ENCODE assay signal across 8 cellular contexts in genomic region chr19:47243364-47243775, GRCh38. TPM values are rescaled to one million over a fixed set of nuclear protein-coding genes. Genes with fewer than 3 reads are reported as not detected.
DNase-seq lines count a peak whose midpoint lies in the region; FAIRE-seq and TF ChIP-seq lines count a peak whose summit lies in the region.

No MANE protein-coding gene starts in this region.

- FAIRE-seq in small intestine (lab: Jason Lieb, UNC) = no peak

- H3K4me1 Mint-ChIP-seq in T-helper 1 cell treated with Interleukin-12 subunit alpha and Interleukin-12 subunit beta and Interleukin-4 antibody, amounts not matched to agents 30 μg/mL and 1 μg/mL, for 36 hours (ENCODE audit: low read depth) = peaks cover 21% of the 10 kb centered on the region
- peaks cover 15% of the 10 kb centered on the region for H3K4me1 Mint-ChIP-seq in glutamatergic neuron (ENCODE audit: low read depth, unreplicated experiment)

- peaks cover 9% of the 10 kb centered on the region for H3K27me3 Mint-ChIP-seq in T-helper 1 cell treated with Interleukin-12 subunit alpha and Interleukin-12 subunit beta and Interleukin-4 antibody, amounts not matched to agents 30 μg/mL and 1 μg/mL, for 36 hours (ENCODE audit: low read depth)
- H3K27me3 Mint-ChIP-seq in glutamatergic neuron (ENCODE audit: unreplicated experiment) = peaks cover 19% of the 10 kb centered on the region

- intact Hi-C loops in spleen (cut with DNase I; ENCODE audit: low total_unique reads) = loop anchor here (5.0 kb wide), 1 partner anchor 36 kb away; no protein-coding TSS in a partner anchor

- TF ChIP-seq CTCF in VCaP (conservative IDR thresholded peaks at IDR 0.05) (no peak), glutamatergic neuron (IDR thresholded peaks at IDR 0.05; ENCODE audit: partially characterized antibody, unreplicated experiment) (no peak), spleen (IDR thresholded peaks at IDR 0.05 in 8 of 11, conservative IDR thresholded peaks at IDR 0.05 in 3 of 11) (no peak)

- peak overlapping the region in 4 of 8 donors; percentile 17 to 58 (median 24) for H3K4me3 ChIP-seq in spleen
- H3K4me3 ChIP-seq in small intestine (ENCODE audit: low read depth in 1 of 2, low read length in 2 of 2) = peak overlapping the region in 1 of 2 donors; percentile 8

- H3K36me3 Mint-ChIP-seq in T-helper 1 cell treated with Interleukin-12 subunit alpha and Interleukin-12 subunit beta and Interleukin-4 antibody, amounts not matched to agents 30 μg/mL and 1 μg/mL, for 36 hours (ENCODE audit: low read depth) = peaks cover 3% of the 10 kb centered on the region
- peaks cover 4% of the 10 kb centered on the region for H3K36me3 Mint-ChIP-seq in glutamatergic neuron (ENCODE audit: unreplicated experiment)

- H3K9me3 Mint-ChIP-seq in T-helper 1 cell treated with Interleukin-12 subunit alpha and Interleukin-12 subunit beta and Interleukin-4 antibody, amounts not matched to agents 30 μg/mL and 1 μg/mL, for 36 hours = no peaks in the 10 kb centered on the region
- peaks cover 20% of the 10 kb centered on the region for H3K9me3 Mint-ChIP-seq in glutamatergic neuron (ENCODE audit: unreplicated experiment)

- DNase-seq in T-helper 1 cell = no peak
- no peak for DNase-seq in glutamatergic neuron
- DNase-seq in spleen = no peak
- DNase-seq in small intestine = no peak
- no peak for DNase-seq in SKM-1 treated with dmso at 0.1 percent for 144 hours (lab: John Stamatoyannopoulos, UW; ENCODE audit: unreplicated experiment)
- DNase-seq in NCI-H128 (lab: John Stamatoyannopoulos, UW; ENCODE audit: unreplicated experiment) = no peak

- TF ChIP-seq POLR2A in spleen (IDR thresholded peaks at IDR 0.05) = no peak

- WGBS in spleen, 5 donors = 18 to 29% (median 18%) methylated on average over 6 to 9 of the region's 9 CpGs
- 14 to 45% (median 25%) methylated on average over 4 to 9 of the region's 9 CpGs for WGBS in small intestine, 3 donors

- H3K4me1 ChIP-seq in spleen = peaks cover 21 to 75% (median 61%) of the 10 kb centered on the region in 6 donors
- no peaks in the 10 kb centered on the region for H3K4me1 ChIP-seq in small intestine (ENCODE audit: control insufficient read depth in 2 of 2, insufficient read depth in 1 of 2, low read depth in 1 of 2, low read length in 1 of 2)

- H3K27ac Mint-ChIP-seq in T-helper 1 cell treated with Interleukin-12 subunit alpha and Interleukin-12 subunit beta and Interleukin-4 antibody, amounts not matched to agents 30 μg/mL and 1 μg/mL, for 36 hours = peak overlapping the region; percentile 96
- peak overlapping the region; percentile 98 for H3K27ac Mint-ChIP-seq in glutamatergic neuron (ENCODE audit: unreplicated experiment)

- H3K27ac ChIP-seq in VCaP (peak overlapping the region; percentile 55), spleen (peak overlapping the region in 6 of 8 donors; percentile 39 to 83 (median 65)), small intestine (ENCODE audit: low read depth in 1 of 2, low read length in 1 of 2) (no peak overlapping the region)

- H3K4me3 Mint-ChIP-seq in T-helper 1 cell treated with Interleukin-12 subunit alpha and Interleukin-12 subunit beta and Interleukin-4 antibody, amounts not matched to agents 30 μg/mL and 1 μg/mL, for 36 hours = peak overlapping the region; percentile 81
- H3K4me3 Mint-ChIP-seq in glutamatergic neuron (ENCODE audit: unreplicated experiment) = peak overlapping the region; percentile 94

- no peaks in the 10 kb centered on the region for H3K36me3 ChIP-seq in spleen
- no peaks in the 10 kb centered on the region for H3K36me3 ChIP-seq in small intestine (ENCODE audit: control insufficient read depth in 2 of 2, insufficient read depth in 2 of 2, low read length in 2 of 2)

- H3K9me3 ChIP-seq in spleen = no peaks in the 10 kb centered on the region
- H3K9me3 ChIP-seq in small intestine (ENCODE audit: control insufficient read depth, low read depth) = no peaks in the 10 kb centered on the region

- peaks cover 0 to 74% (median 8%) of the 10 kb centered on the region in 7 donors for H3K27me3 ChIP-seq in spleen (replicated peaks in 1 of 7)
- peaks cover 0 to 2% of the 10 kb centered on the region in 2 donors for H3K27me3 ChIP-seq in small intestine (ENCODE audit: control insufficient read depth in 2 of 2, insufficient read depth in 2 of 2, low read length in 2 of 2)

RNA-seq across cellular contexts. Expression of gene BBC3, which starts 12.4 kb away (rescaled TPM):
- total RNA-seq in glutamatergic neuron (ENCODE audit: unreplicated experiment) (37.0 TPM), spleen (10 to 100 TPM in 6 of 7 donors, 1 to 10 TPM in 1; 6.3 to 17.0 (median 11.3) TPM)
- polyA plus RNA-seq in spleen (10 to 100 TPM in 1 of 3 donors, 1 to 10 TPM in 2; 7.1 to 12.6 (median 9.5) TPM), small intestine (1 to 10 TPM; 3.1 to 9.3 (median 5.4) TPM)

RNA-seq across cellular contexts. Expression of gene CCDC9, which starts 13.0 kb away (rescaled TPM):
- total RNA-seq in glutamatergic neuron (ENCODE audit: unreplicated experiment) = 16.8 TPM
- 10 to 100 TPM; 13.0 to 43.0 (median 32.6) TPM for total RNA-seq in spleen
- polyA plus RNA-seq in spleen = 10 to 100 TPM; 11.0 to 38.7 (median 15.9) TPM
- 10 to 100 TPM; 12.1 to 23.0 (median 22.2) TPM for polyA plus RNA-seq in small intestine

RNA-seq across cellular contexts. Expression of gene INAFM1, which starts 31.3 kb away (rescaled TPM):
- total RNA-seq in glutamatergic neuron (ENCODE audit: unreplicated experiment) (65.0 TPM), spleen (10 to 100 TPM in 4 of 7 donors, 1 to 10 TPM in 3; 3.9 to 19.8 (median 13.8) TPM)
- polyA plus RNA-seq in spleen (10 to 100 TPM in 2 of 3 donors, 1 to 10 TPM in 1; 8.1 to 12.9 (median 11.3) TPM), small intestine (1 to 10 TPM; 5.8 to 6.6 (median 5.9) TPM)

Comparison
In these comparisons a context has a peak if more than half of its experiments do, and no peak if none do; other contexts are left out.
1. H3K27ac ChIP-seq: peak in VCaP (single experiment) and spleen (6 of 8); none in small intestine (0 of 2).